In the genomic region with DNA sequence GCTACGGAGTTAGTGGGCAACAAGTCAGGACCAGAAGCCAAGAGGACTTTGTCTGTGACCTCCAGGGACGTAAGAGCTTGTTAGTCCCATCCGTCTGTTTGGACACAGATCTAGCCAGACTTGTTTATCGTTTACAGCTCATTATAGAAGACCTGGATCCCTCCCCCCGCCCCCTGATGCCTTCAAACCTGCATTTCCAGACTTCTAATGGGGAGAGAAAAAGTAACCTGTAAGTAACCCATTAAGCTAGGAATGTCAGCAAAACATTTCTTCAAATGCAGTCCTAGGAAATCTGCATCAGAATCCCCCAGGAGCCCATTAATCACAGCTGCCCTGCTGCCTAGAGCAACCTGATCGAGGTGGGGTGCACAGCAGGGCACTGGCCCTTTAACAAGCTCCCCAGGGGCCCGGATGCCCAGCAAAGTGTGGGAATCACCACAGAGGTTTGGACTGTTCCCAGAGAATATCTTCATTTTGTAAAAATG, we compare ENCODE assay signal across 14 cellular contexts. TPM values are rescaled to one million over a fixed set of nuclear protein-coding genes. Genes with fewer than 3 reads are reported as not detected.
DNase-seq lines count a peak whose midpoint lies in the region; ATAC-seq, FAIRE-seq and TF ChIP-seq lines count a peak whose summit lies in the region.
"Had no signal": no experiment of that assay in that cellular context is flagged by ENCODE, and none has a peak within 500 bp of the region (broad histone marks: within the 10 kb centered on the region; RNA-seq: fewer than 3 reads in every experiment).

No MANE protein-coding gene starts in this region.

- DNase-seq in DND-41 (no peak), GM12878 (ENCODE audit: low read depth, low spot score) (no peak), natural killer cell (no peak), thyroid gland (no peak), NCI-H1048 (lab: John Stamatoyannopoulos, UW) (no peak)
- DNase-seq: cerebellar nuclear complex; foreskin melanocyte; NCI-H2227 treated with DMSO at 0.1 percent for 48 hours; nucleus accumbens; stimulated activated CD4-positive, alpha-beta T cell treated with anti-CD3 and anti-CD28 coated beads, Interleukin-2, amount 100 ng/mL, for 48 hours had no signal

- H3K79me2 ChIP-seq in DND-41 (ENCODE audit: insufficient read depth, low read length), result peaks cover 29% of the 10 kb centered on the region
- peaks cover 2% of the 10 kb centered on the region for H3K79me2 ChIP-seq in GM12878 (ENCODE audit: control insufficient read depth, insufficient read depth, low read length)

- RAD21 ChIA-PET in GM12878 (lab: Charles Lee; ENCODE audit: unreplicated experiment), result interaction anchor here (1.0 to 2.4 kb wide), 3 partner anchors 18 to 37 kb away, joined by 3 to 28 read pairs (median 4); a partner anchor contains a TSS

- no peak for TF ChIP-seq POLR2A in GM12878 (IDR thresholded peaks at IDR 0.05; ENCODE audit: low read depth, low read length)
- no peak for TF ChIP-seq POLR2A in thyroid gland (IDR thresholded peaks at IDR 0.05)

- peak overlapping the region in 1 of 2 experiments; percentile 77; a peak in 2 of 4 replicates for H3K4me3 ChIP-seq in DND-41 (ENCODE audit: low read depth in 1 of 2, low read length in 2 of 2)
- peak overlapping the region; percentile 86 for H3K4me3 ChIP-seq in HUES64 (ENCODE audit: low read length)
- no peak overlapping the region for H3K4me3 ChIP-seq in GM12878
- no peak overlapping the region for H3K4me3 ChIP-seq in thyroid gland (replicated peaks in 1 of 3)

- no peak for TF ChIP-seq EP300 in GM12878 (IDR thresholded peaks at IDR 0.05; ENCODE audit: borderline replicate concordance in 1 of 2, control insufficient read depth in 1 of 2, low read depth in 2 of 2, low read length in 2 of 2)

- peak; percentile 27 for FAIRE-seq in GM12878 (lab: Jason Lieb, UNC)

- H4K20me1 ChIP-seq in DND-41 (ENCODE audit: insufficient read depth, low read length) (peaks cover 10% of the 10 kb centered on the region; the same call in 1 of the 2 replicates), GM12878 (ENCODE audit: control insufficient read depth, insufficient read depth) (no peaks in the 10 kb centered on the region)

- SMC1A ChIA-PET in GM12878 (lab: Charles Lee; ENCODE audit: uncharacterized antibody, unreplicated experiment), result interaction anchor here (0.8 to 2.3 kb wide), 7 partner anchors 13 to 55 kb away, joined by 3 to 17 read pairs (median 4); a partner anchor contains a TSS

- no peaks in the 10 kb centered on the region for H3K9me3 ChIP-seq in DND-41 (ENCODE audit: insufficient read depth, low read length, severe bottlenecking)
- H3K9me3 ChIP-seq in HUES64 (ENCODE audit: insufficient read depth, low read depth, low read length), result no peaks in the 10 kb centered on the region
- no peaks in the 10 kb centered on the region for H3K9me3 ChIP-seq in GM12878 (replicated peaks; ENCODE audit: control insufficient read depth, insufficient read depth, low read length)
- no peaks in the 10 kb centered on the region for H3K9me3 ChIP-seq in thyroid gland
- H3K9me3 ChIP-seq: SJSA1 had no signal

- 2% methylated on average over 6 of the region's 7 CpGs for WGBS in HUES64
- WGBS in GM12878 (ENCODE audit: insufficient coverage, insufficient replicate concordance, low lambda C conversion rate, missing lambda C conversion rate), result 53% methylated on average over 7 of the region's 7 CpGs
- WGBS in thyroid gland, 2 donors, result 56 to 60% methylated on average over 7 of the region's 7 CpGs

- H3K27me3 ChIP-seq in DND-41 (ENCODE audit: insufficient read depth, low read length, poor library complexity) (no peaks in the 10 kb centered on the region), HUES64 (ENCODE audit: insufficient read depth, low read length) (no peaks in the 10 kb centered on the region), GM12878 (replicated peaks in 1 of 2; ENCODE audit: control insufficient read depth in 2 of 2, insufficient read depth in 2 of 2, low read length in 1 of 2) (no peaks in the 10 kb centered on the region), thyroid gland (no peaks in the 10 kb centered on the region)

- H3K27ac Mint-ChIP-seq in natural killer cell, result peak overlapping the region in 1 of 2 donors; percentile 91

- no TSS peak for BruUV-seq in GM12878 (replicated peaks; lab: Mats Ljungman, UMichigan)

- TF ChIP-seq RAD21 in GM12878 (IDR thresholded peaks at IDR 0.05; ENCODE audit: insufficient read depth, low read depth, low read length), result no peak

- H3K27ac ChIP-seq in DND-41 (ENCODE audit: low read length) (peak overlapping the region; percentile 93), HUES64 (ENCODE audit: low read depth, low read length) (peak overlapping the region; percentile 99), GM12878 (ENCODE audit: control insufficient read depth, insufficient read depth) (no peak overlapping the region), thyroid gland (no peak overlapping the region)

- intact Hi-C loops in GM12878 (cut with micrococcal nuclease; ENCODE audit: unreplicated experiment) (no loop called here), natural killer cell (cut with micrococcal nuclease) (loop anchor here (5.0 kb wide), 1 partner anchor 35 kb away; no protein-coding TSS in a partner anchor), thyroid gland (cut with DNase I) (no loop called here)

- H3K36me3 ChIP-seq in DND-41 (ENCODE audit: insufficient read depth, low read length) (peaks cover 22% of the 10 kb centered on the region), HUES64 (ENCODE audit: insufficient read depth, low read length) (peaks cover 18% of the 10 kb centered on the region), GM12878 (ENCODE audit: control insufficient read depth in 2 of 2, insufficient read depth in 2 of 2, low read length in 1 of 2) (no peaks in the 10 kb centered on the region), thyroid gland (no peaks in the 10 kb centered on the region)

- H3K36me3 Mint-ChIP-seq in natural killer cell, result no peaks in the 10 kb centered on the region

- H3K4me2 ChIP-seq in DND-41 (ENCODE audit: insufficient read depth, low read length), result peak overlapping the region; percentile 87
- H3K4me2 ChIP-seq in GM12878 (ENCODE audit: control insufficient read depth, insufficient read depth), result no peak overlapping the region

- H3K4me1 Mint-ChIP-seq in natural killer cell, result peaks cover 5 to 24% of the 10 kb centered on the region in 2 donors

- H3K9ac ChIP-seq in DND-41 (ENCODE audit: low read depth, low read length), result peak overlapping the region; percentile 99
- peak overlapping the region; percentile 72 for H3K9ac ChIP-seq in HUES64 (ENCODE audit: low read depth, low read length)
- no peak overlapping the region for H3K9ac ChIP-seq in GM12878 (ENCODE audit: control insufficient read depth, insufficient read depth, low read length)

- TF ChIP-seq CTCF in DND-41 (IDR thresholded peaks at IDR 0.05; ENCODE audit: borderline replicate concordance, extremely low read depth, low read length, poor library complexity, severe bottlenecking), result no peak
- TF ChIP-seq CTCF in GM12878 (IDR thresholded peaks at IDR 0.05 in 2 of 3, conservative IDR thresholded peaks at IDR 0.05 in 1 of 3; ENCODE audit: control insufficient read depth in 2 of 3, extremely low read depth in 1 of 3, insufficient read depth in 1 of 3, low read depth in 3 of 3, low read length in 3 of 3), result no peak
- TF ChIP-seq CTCF in natural killer cell (IDR thresholded peaks at IDR 0.05), result no peak
- TF ChIP-seq CTCF in thyroid gland (IDR thresholded peaks at IDR 0.05), result no peak

- H3K9me3 Mint-ChIP-seq in natural killer cell, result no peaks in the 10 kb centered on the region

- POLR2A ChIA-PET in GM12878 (lab: Charles Lee), result interaction anchor here (0.5 to 2.5 kb wide), 4 partner anchors 19 to 124 kb away, joined by 3 to 14 read pairs (median 5); a partner anchor contains a TSS

- CTCF ChIA-PET in GM12878 (lab: Yijun Ruan, JAX), result interaction anchor here (0.9 to 2.3 kb wide), 9 partner anchors 8 to 121 kb away, joined by 3 to 17 read pairs (median 4); a partner anchor contains a TSS

- H3K4me1 ChIP-seq in DND-41 (ENCODE audit: insufficient read depth, low read length), result peaks cover 37% of the 10 kb centered on the region
- peaks cover 34% of the 10 kb centered on the region for H3K4me1 ChIP-seq in HUES64 (ENCODE audit: insufficient read depth, low read length)
- H3K4me1 ChIP-seq in GM12878 (ENCODE audit: control insufficient read depth, insufficient read depth, low read length), result no peaks in the 10 kb centered on the region
- H3K4me1 ChIP-seq in thyroid gland, result peaks cover 7 to 10% of the 10 kb centered on the region in 2 donors

- peak overlapping the region; percentile 92 for H3K4me3 Mint-ChIP-seq in natural killer cell

- no peaks in the 10 kb centered on the region for H3K27me3 Mint-ChIP-seq in natural killer cell (ENCODE audit: low read depth in 2 of 2)

- H2AFZ ChIP-seq in DND-41 (ENCODE audit: low read depth, low read length) (peak overlapping the region; percentile 82), GM12878 (ENCODE audit: control insufficient read depth, low read depth, low read length) (no peak overlapping the region)

- ATAC-seq in DND-41 (ENCODE audit: insufficient read depth, low read depth) (no peak), GM12878 (no peak), natural killer cell (no peak), HG02610 (IDR thresholded peaks at IDR 0.05; ENCODE audit: unreplicated experiment) (no peak), HG03039 (IDR thresholded peaks at IDR 0.05; ENCODE audit: unreplicated experiment) (no peak)

- in situ Hi-C loops in GM12878 (cut with MboI), result no loop called here

RNA-seq across cellular contexts. Expression of a gene that starts 1.4 kb away (rescaled TPM):
- polyA plus RNA-seq in HUES64 (2013, experiment 1 of 2), result 213 TPM
- 198 TPM for polyA plus RNA-seq in HUES64 (2013, experiment 2 of 2)
- 28.5 and 28.7 TPM in 2 replicates for total RNA-seq in GM12878 (2013; cell fraction: nucleolus; rRNA removed)
- total RNA-seq in GM12878 (2014; rRNA removed) (88.3 and 95.0 TPM in 2 replicates), GM12878 (2014; rRNA removed; fragmentation: Illumina TruSeq; extraction: Trizol) (32.8 and 37.2 TPM in 2 replicates), GM12878 (2021) (58.0 and 59.1 TPM in 2 replicates), natural killer cell (10 to 100 TPM; 50.6 to 66.0 (median 60.4) TPM), thyroid gland (10 to 100 TPM; 12.0 to 43.9 (median 21.5) TPM)
- polyA plus RNA-seq in GM12878 (2011; ENCODE audit: low read depth), result 25.5 TPM
- polyA plus RNA-seq in GM12878 (2011; rRNA removed) (33.2 and 48.3 TPM in 2 replicates), GM12878 (2014; fragmentation: Illumina TruSeq; extraction: Trizol) (21.5 and 42.6 TPM in 2 replicates), GM12878 (2014; fragmentation: Nextera tagmentation; extraction: Ambion mirVana) (1 to 10 TPM; 3.5 to 8.0 TPM), GM12878 (2014; rRNA removed) (80.5 and 85.1 TPM in 2 replicates), GM12878 (2016; fragmentation: Nextera tagmentation; extraction: Ambion mirVana) (10 to 100 TPM; 75.4 to 86.5 TPM)
- 91.7 and 111 TPM in 2 replicates for polyA plus RNA-seq in GM12878 (2011; cell fraction: cytosol; rRNA removed)
- 79.7 and 86.5 TPM in 2 replicates for polyA plus RNA-seq in GM12878 (2011; cell fraction: nucleus; rRNA removed)
- polyA plus RNA-seq in GM12878 (2012), result 46.9 and 51.3 TPM in 2 replicates
- 35.5 and 55.6 TPM in 2 replicates for polyA minus RNA-seq in GM12878 (2011; rRNA and poly(A)+ RNA removed)
- polyA minus RNA-seq in GM12878 (2011; cell fraction: cytosol; rRNA and poly(A)+ RNA removed), result 14.3 and 15.2 TPM in 2 replicates
- 20.7 and 30.7 TPM in 2 replicates for polyA minus RNA-seq in GM12878 (2011; cell fraction: nucleus; rRNA and poly(A)+ RNA removed)

RNA-seq across cellular contexts. Expression of a gene that starts 9.2 kb away (rescaled TPM):
- polyA plus RNA-seq in HUES64 (2013, experiment 1 of 2), result 20.7 TPM
- polyA plus RNA-seq in HUES64 (2013, experiment 2 of 2), result 19.1 TPM
- not detected in 2 replicates for total RNA-seq in GM12878 (2013; cell fraction: nucleolus; rRNA removed)
- total RNA-seq in GM12878 (2014; rRNA removed) (not detected in 2 replicates), GM12878 (2014; rRNA removed; fragmentation: Illumina TruSeq; extraction: Trizol) (0.04 and 0.05 TPM in 2 replicates), GM12878 (2021) (0.05 TPM in 1 of 2 replicates, not detected in the other), natural killer cell (10 to 100 TPM; 10.9 to 24.9 (median 12.1) TPM), thyroid gland (not detected)
- not detected for polyA plus RNA-seq in GM12878 (2011; ENCODE audit: low read depth)
- polyA plus RNA-seq in GM12878 (2011; rRNA removed) (0.01 TPM in 2 replicates), GM12878 (2014; fragmentation: Illumina TruSeq; extraction: Trizol) (not detected in 2 replicates), GM12878 (2014; fragmentation: Nextera tagmentation; extraction: Ambion mirVana) (under 1 TPM in 1 of 2 experiments, not detected in 1; 0.02 TPM), GM12878 (2014; rRNA removed) (0.01 TPM in 2 replicates), GM12878 (2016; fragmentation: Nextera tagmentation; extraction: Ambion mirVana) (under 1 TPM; 0.03 to 0.04 TPM)
- polyA plus RNA-seq in GM12878 (2011; cell fraction: cytosol; rRNA removed), result 0.01 and 0.02 TPM in 2 replicates
- 0.04 TPM in 1 of 2 replicates, not detected in the other for polyA plus RNA-seq in GM12878 (2011; cell fraction: nucleus; rRNA removed)
- polyA plus RNA-seq in GM12878 (2012), result 0.05 and 0.06 TPM in 2 replicates
- polyA minus RNA-seq in GM12878 (2011; rRNA and poly(A)+ RNA removed), result not detected in 2 replicates
- not detected in 2 replicates for polyA minus RNA-seq in GM12878 (2011; cell fraction: cytosol; rRNA and poly(A)+ RNA removed)
- not detected in 2 replicates for polyA minus RNA-seq in GM12878 (2011; cell fraction: nucleus; rRNA and poly(A)+ RNA removed)
- total RNA-seq: SJSA1 had no signal

RNA-seq across cellular contexts. Expression of a gene that starts 18.3 kb away (rescaled TPM):
- polyA plus RNA-seq in HUES64 (2013, experiment 1 of 2), result 0.35 TPM
- 0.38 TPM for polyA plus RNA-seq in HUES64 (2013, experiment 2 of 2)
- 2.1 and 2.8 TPM in 2 replicates for total RNA-seq in GM12878 (2013; cell fraction: nucleolus; rRNA removed)
- total RNA-seq in GM12878 (2014; rRNA removed) (37.1 TPM in 2 replicates), GM12878 (2014; rRNA removed; fragmentation: Illumina TruSeq; extraction: Trizol) (15.7 and 16.8 TPM in 2 replicates), GM12878 (2021) (15.9 and 17.8 TPM in 2 replicates), natural killer cell (10 to 100 TPM; 22.6 to 38.0 (median 28.1) TPM), thyroid gland (10 to 100 TPM in 2 of 4 donors, 1 to 10 TPM in 2; 8.1 to 10.9 (median 10.3) TPM)
- 6.0 TPM for polyA plus RNA-seq in GM12878 (2011; ENCODE audit: low read depth)
- polyA plus RNA-seq in GM12878 (2011; rRNA removed) (9.2 and 17.0 TPM in 2 replicates), GM12878 (2014; fragmentation: Illumina TruSeq; extraction: Trizol) (10.5 and 18.4 TPM in 2 replicates), GM12878 (2014; fragmentation: Nextera tagmentation; extraction: Ambion mirVana) (1 to 10 TPM; 6.0 to 9.3 TPM), GM12878 (2014; rRNA removed) (38.2 and 42.1 TPM in 2 replicates), GM12878 (2016; fragmentation: Nextera tagmentation; extraction: Ambion mirVana) (10 to 100 TPM; 26.7 to 32.4 TPM)
- polyA plus RNA-seq in GM12878 (2011; cell fraction: cytosol; rRNA removed), result 22.8 and 30.1 TPM in 2 replicates
- polyA plus RNA-seq in GM12878 (2011; cell fraction: nucleus; rRNA removed), result 7.0 and 8.4 TPM in 2 replicates
- 10.7 and 13.9 TPM in 2 replicates for polyA plus RNA-seq in GM12878 (2012)
- polyA minus RNA-seq in GM12878 (2011; rRNA and poly(A)+ RNA removed), result 8.3 and 19.1 TPM in 2 replicates
- 5.1 TPM in 2 replicates for polyA minus RNA-seq in GM12878 (2011; cell fraction: cytosol; rRNA and poly(A)+ RNA removed)
- polyA minus RNA-seq in GM12878 (2011; cell fraction: nucleus; rRNA and poly(A)+ RNA removed), result 1.1 and 3.2 TPM in 2 replicates

RNA-seq across cellular contexts. Expression of a gene that starts 27.7 kb away (rescaled TPM):
- 9.3 TPM for polyA plus RNA-seq in HUES64 (2013, experiment 1 of 2)
- 10.0 TPM for polyA plus RNA-seq in HUES64 (2013, experiment 2 of 2)
- 28.0 and 33.3 TPM in 2 replicates for total RNA-seq in GM12878 (2013; cell fraction: nucleolus; rRNA removed)
- total RNA-seq in GM12878 (2014; rRNA removed) (9.4 and 10.0 TPM in 2 replicates), GM12878 (2014; rRNA removed; fragmentation: Illumina TruSeq; extraction: Trizol) (4.2 and 4.8 TPM in 2 replicates), GM12878 (2021) (12.9 and 13.2 TPM in 2 replicates), natural killer cell (10 to 100 TPM; 57.6 to 79.1 (median 69.8) TPM), thyroid gland (10 to 100 TPM; 33.1 to 40.9 (median 34.4) TPM)
- polyA plus RNA-seq in GM12878 (2011; ENCODE audit: low read depth), result 5.1 TPM
- polyA plus RNA-seq in GM12878 (2011; rRNA removed) (4.1 and 6.3 TPM in 2 replicates), GM12878 (2014; fragmentation: Illumina TruSeq; extraction: Trizol) (1.1 and 4.0 TPM in 2 replicates), GM12878 (2014; fragmentation: Nextera tagmentation; extraction: Ambion mirVana) (1 to 10 TPM in 1 of 2 experiments, under 1 TPM in 1; 0.77 to 1.5 TPM), GM12878 (2014; rRNA removed) (17.5 and 22.4 TPM in 2 replicates), GM12878 (2016; fragmentation: Nextera tagmentation; extraction: Ambion mirVana) (10 to 100 TPM; 11.7 to 12.9 TPM)
- 10.1 and 14.8 TPM in 2 replicates for polyA plus RNA-seq in GM12878 (2011; cell fraction: cytosol; rRNA removed)
- polyA plus RNA-seq in GM12878 (2011; cell fraction: nucleus; rRNA removed), result 56.2 and 62.8 TPM in 2 replicates
- polyA plus RNA-seq in GM12878 (2012), result 18.5 and 22.0 TPM in 2 replicates
- polyA minus RNA-seq in GM12878 (2011; rRNA and poly(A)+ RNA removed), result 5.9 and 11.3 TPM in 2 replicates
- polyA minus RNA-seq in GM12878 (2011; cell fraction: cytosol; rRNA and poly(A)+ RNA removed), result 2.4 and 5.2 TPM in 2 replicates
- 21.2 and 22.9 TPM in 2 replicates for polyA minus RNA-seq in GM12878 (2011; cell fraction: nucleus; rRNA and poly(A)+ RNA removed)

RNA-seq across cellular contexts. Expression of a gene that starts 28.1 kb away (rescaled TPM):
- 9.1 TPM for polyA plus RNA-seq in HUES64 (2013, experiment 1 of 2)
- polyA plus RNA-seq in HUES64 (2013, experiment 2 of 2), result 15.2 TPM
- total RNA-seq in GM12878 (2013; cell fraction: nucleolus; rRNA removed), result not detected in 2 replicates
- total RNA-seq in GM12878 (2014; rRNA removed), result 0.06 and 0.11 TPM in 2 replicates
- total RNA-seq in GM12878 (2014; rRNA removed; fragmentation: Illumina TruSeq; extraction: Trizol), result not detected in 2 replicates
- 0.32 and 0.41 TPM in 2 replicates for total RNA-seq in GM12878 (2021)
- polyA plus RNA-seq in GM12878 (2011; ENCODE audit: low read depth), result 0.29 TPM
- polyA plus RNA-seq in GM12878 (2011; rRNA removed), result 0.15 and 0.17 TPM in 2 replicates
- polyA plus RNA-seq in GM12878 (2011; cell fraction: cytosol; rRNA removed), result 0.15 and 0.22 TPM in 2 replicates
- polyA plus RNA-seq in GM12878 (2011; cell fraction: nucleus; rRNA removed), result 0.30 and 0.38 TPM in 2 replicates
- 0.49 and 0.93 TPM in 2 replicates for polyA plus RNA-seq in GM12878 (2012)
- polyA plus RNA-seq in GM12878 (2014; fragmentation: Illumina TruSeq; extraction: Trizol), result 0.10 TPM in 1 of 2 replicates, not detected in the other
- under 1 TPM in 1 of 2 experiments, not detected in 1; 0.07 TPM for polyA plus RNA-seq in GM12878 (2014; fragmentation: Nextera tagmentation; extraction: Ambion mirVana)
- polyA plus RNA-seq in GM12878 (2014; rRNA removed), result 0.22 and 0.56 TPM in 2 replicates
- polyA plus RNA-seq in GM12878 (2016; fragmentation: Nextera tagmentation; extraction: Ambion mirVana), result under 1 TPM in 1 of 2 experiments, not detected in 1; 0.24 TPM
- polyA minus RNA-seq in GM12878 (2011; rRNA and poly(A)+ RNA removed), result 0.15 and 0.57 TPM in 2 replicates
- not detected in 2 replicates for polyA minus RNA-seq in GM12878 (2011; cell fraction: cytosol; rRNA and poly(A)+ RNA removed)
- not detected in 2 replicates for polyA minus RNA-seq in GM12878 (2011; cell fraction: nucleus; rRNA and poly(A)+ RNA removed)
- 1 to 10 TPM; 5.9 to 7.9 (median 6.7) TPM for total RNA-seq in natural killer cell
- 1 to 10 TPM; 4.3 to 9.9 (median 6.7) TPM for total RNA-seq in thyroid gland
- total RNA-seq: SJSA1 had no signal

Comparison
In these comparisons a context has a peak if more than half of its experiments do, and no peak if none do; other contexts are left out.
1. H3K27ac ChIP-seq: peak in DND-41 (single experiment) and HUES64 (single experiment); none in GM12878 (single experiment) and thyroid gland (0 of 3).
2. RNA of a gene that starts 9.2 kb away (total RNA-seq): 10.9 to 24.9 TPM in natural killer cell; 0.04 to 0.05 TPM in GM12878 and not detected in thyroid gland; every median in the first group is over 10 times any median in the second.